1 cellular context compared by ENCODE assay signal in genomic region chr11:64246874-64247728, GRCh38.
TF ChIP-seq lines count a peak whose summit lies in the region.

A gene with protein sequence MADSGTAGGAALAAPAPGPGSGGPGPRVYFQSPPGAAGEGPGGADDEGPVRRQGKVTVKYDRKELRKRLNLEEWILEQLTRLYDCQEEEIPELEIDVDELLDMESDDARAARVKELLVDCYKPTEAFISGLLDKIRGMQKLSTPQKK (minus strand): TSS chr11:64246943. CDS start chr11:64246673, 270 bp downstream.

TF ChIP-seq in HepG2, 621 proteins besides CTCF, POLR2A, EP300 and RAD21 (continued from another document and continues in another):
- TF ChIP-seq, protein P1, sequence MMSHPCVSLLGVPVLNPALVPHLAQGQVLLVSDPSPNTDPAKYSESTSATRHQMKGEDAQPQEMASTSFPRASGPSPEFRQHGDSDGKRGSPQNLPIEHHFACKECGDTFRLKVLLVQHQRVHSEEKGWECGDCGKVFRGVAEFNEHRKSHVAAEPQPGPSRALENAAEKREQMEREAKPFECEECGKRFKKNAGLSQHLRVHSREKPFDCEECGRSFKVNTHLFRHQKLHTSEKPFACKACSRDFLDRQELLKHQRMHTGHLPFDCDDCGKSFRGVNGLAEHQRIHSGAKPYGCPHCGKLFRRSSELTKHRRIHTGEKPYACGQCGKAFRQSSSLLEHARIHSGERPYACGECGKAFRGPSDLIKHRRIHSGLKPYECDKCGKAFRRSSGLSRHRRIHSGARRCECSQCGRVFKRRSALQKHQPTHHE (CRISPR knock-in tag; IDR thresholded peaks at IDR 0.05; ENCODE audit: borderline replicate concordance), result no peak
- TF ChIP-seq SALL2 (CRISPR knock-in tag; IDR thresholded peaks at IDR 0.05) (0 out of 2 replicates have a peak, but pooled peaks have one; percentile 15), LBX2 (CRISPR knock-in tag; IDR thresholded peaks at IDR 0.05; ENCODE audit: borderline replicate concordance) (0 out of 2 replicates have a peak, but pooled peaks have one; percentile 77), FLYWCH1 (CRISPR knock-in tag; IDR thresholded peaks at IDR 0.05) (no peak), ZNF672 (CRISPR knock-in tag; IDR thresholded peaks at IDR 0.05) (no peak), HOXA7 (CRISPR knock-in tag; IDR thresholded peaks at IDR 0.05) (no peak), ZNF451 (CRISPR knock-in tag; IDR thresholded peaks at IDR 0.05) (no peak; the same call in 1 of the 2 replicates), ZNF737 (CRISPR knock-in tag; IDR thresholded peaks at IDR 0.05; ENCODE audit: borderline replicate concordance) (no peak), PAX8 (CRISPR knock-in tag; IDR thresholded peaks at IDR 0.05; ENCODE audit: borderline replicate concordance) (no peak), HMGXB4 (CRISPR knock-in tag; IDR thresholded peaks at IDR 0.05; ENCODE audit: borderline replicate concordance in 1 of 2, low read depth in 1 of 2) (peak; percentile 24 to 44; a peak in 2 of 4 replicates), CEBPZ (IDR thresholded peaks at IDR 0.05; ENCODE audit: low read length) (no peak), PRPF4 (IDR thresholded peaks at IDR 0.05; ENCODE audit: low read depth, low read length, poor library complexity, severe bottlenecking) (peak; percentile 59), HMGA1 (CRISPR knock-in tag; conservative IDR thresholded peaks at IDR 0.05) (no peak), SUZ12 (IDR thresholded peaks at IDR 0.05; ENCODE audit: low read depth, low read length) (peak; percentile 42; the same call in 1 of the 2 replicates), KAT2B (IDR thresholded peaks at IDR 0.05; ENCODE audit: borderline replicate concordance, low read depth, low read length) (no peak), MED1 (CRISPR knock-in tag; IDR thresholded peaks at IDR 0.05) (no peak; the same call in 1 of the 2 replicates), ATRX (CRISPR knock-in tag; IDR thresholded peaks at IDR 0.05; ENCODE audit: borderline replicate concordance) (no peak), ZNF720 (CRISPR knock-in tag; IDR thresholded peaks at IDR 0.05) (no peak), ZNF598 (CRISPR knock-in tag; IDR thresholded peaks at IDR 0.05; ENCODE audit: borderline replicate concordance) (0 out of 2 replicates have a peak, but pooled peaks have one; percentile 31), IKZF1 (IDR thresholded peaks at IDR 0.05) (no peak), ZNF468 (CRISPR knock-in tag; IDR thresholded peaks at IDR 0.05) (no peak), BRD4 (CRISPR knock-in tag; IDR thresholded peaks at IDR 0.05) (no peak), ZNF687 (CRISPR knock-in tag; IDR thresholded peaks at IDR 0.05) (peak; percentile 92), KDM1A (CRISPR knock-in tag; IDR thresholded peaks at IDR 0.05) (no peak), KLF16 (CRISPR knock-in tag; IDR thresholded peaks at IDR 0.05) (peak in 1 of 2 experiments; percentile 54; a peak in 2 of 4 replicates), ZNF557 (CRISPR knock-in tag; IDR thresholded peaks at IDR 0.05) (no peak), MED13 (CRISPR knock-in tag; IDR thresholded peaks at IDR 0.05) (no peak), ZNF782 (CRISPR knock-in tag; IDR thresholded peaks at IDR 0.05; ENCODE audit: borderline replicate concordance) (no peak), ZNF816 (CRISPR knock-in tag; IDR thresholded peaks at IDR 0.05; ENCODE audit: borderline replicate concordance) (no peak), ZNF589 (CRISPR knock-in tag; conservative IDR thresholded peaks at IDR 0.05) (peak; percentile 62; the same call in 1 of the 2 replicates), ZNF253 (CRISPR knock-in tag; IDR thresholded peaks at IDR 0.05; ENCODE audit: borderline replicate concordance) (peak; percentile 54; the same call in 1 of the 2 replicates), KDM3A (CRISPR knock-in tag; IDR thresholded peaks at IDR 0.05; ENCODE audit: low read depth) (no peak; the same call in 1 of the 2 replicates), EEA1 (CRISPR knock-in tag; IDR thresholded peaks at IDR 0.05; ENCODE audit: borderline replicate concordance) (0 out of 2 replicates have a peak, but pooled peaks have one; percentile 29), ZFY (CRISPR knock-in tag; IDR thresholded peaks at IDR 0.05) (peak; percentile 77), ZNF101 (CRISPR knock-in tag; IDR thresholded peaks at IDR 0.05; ENCODE audit: borderline replicate concordance, low read depth) (no peak), ZNF773 (CRISPR knock-in tag; IDR thresholded peaks at IDR 0.05; ENCODE audit: borderline replicate concordance) (no peak), ZNF414 (CRISPR knock-in tag; IDR thresholded peaks at IDR 0.05) (no peak; the same call in 1 of the 2 replicates), CENPBD1 (CRISPR knock-in tag; IDR thresholded peaks at IDR 0.05; ENCODE audit: borderline replicate concordance, low read depth) (no peak), STAG1 (CRISPR knock-in tag; IDR thresholded peaks at IDR 0.05) (no peak), MTF2 (CRISPR knock-in tag; IDR thresholded peaks at IDR 0.05; ENCODE audit: borderline replicate concordance) (no peak), PPARG (CRISPR knock-in tag; conservative IDR thresholded peaks at IDR 0.05) (0 out of 2 replicates have a peak, but pooled peaks have one; percentile 7), SRSF9 (IDR thresholded peaks at IDR 0.05; ENCODE audit: borderline replicate concordance, insufficient read depth, low read depth, low read length, poor library complexity, severe bottlenecking) (no peak), FIP1L1 (IDR thresholded peaks at IDR 0.05; ENCODE audit: borderline replicate concordance, insufficient read depth, low read depth, low read length) (no peak), JDP2 (CRISPR knock-in tag; IDR thresholded peaks at IDR 0.05; ENCODE audit: borderline replicate concordance) (no peak; the same call in 1 of the 2 replicates), ZBTB38 (CRISPR knock-in tag; IDR thresholded peaks at IDR 0.05) (0 out of 2 replicates have a peak, but pooled peaks have one; percentile 70), SMC3 (IDR thresholded peaks at IDR 0.05; ENCODE audit: low read length) (no peak), ZNF800 (CRISPR knock-in tag; IDR thresholded peaks at IDR 0.05) (no peak), AGO1 (IDR thresholded peaks at IDR 0.05; ENCODE audit: low read depth, low read length, poor library complexity, severe bottlenecking) (no peak), CERS6 (CRISPR knock-in tag; IDR thresholded peaks at IDR 0.05) (no peak), PHF21A (CRISPR knock-in tag; IDR thresholded peaks at IDR 0.05) (peak; percentile 50)
- TF ChIP-seq, protein P2, sequence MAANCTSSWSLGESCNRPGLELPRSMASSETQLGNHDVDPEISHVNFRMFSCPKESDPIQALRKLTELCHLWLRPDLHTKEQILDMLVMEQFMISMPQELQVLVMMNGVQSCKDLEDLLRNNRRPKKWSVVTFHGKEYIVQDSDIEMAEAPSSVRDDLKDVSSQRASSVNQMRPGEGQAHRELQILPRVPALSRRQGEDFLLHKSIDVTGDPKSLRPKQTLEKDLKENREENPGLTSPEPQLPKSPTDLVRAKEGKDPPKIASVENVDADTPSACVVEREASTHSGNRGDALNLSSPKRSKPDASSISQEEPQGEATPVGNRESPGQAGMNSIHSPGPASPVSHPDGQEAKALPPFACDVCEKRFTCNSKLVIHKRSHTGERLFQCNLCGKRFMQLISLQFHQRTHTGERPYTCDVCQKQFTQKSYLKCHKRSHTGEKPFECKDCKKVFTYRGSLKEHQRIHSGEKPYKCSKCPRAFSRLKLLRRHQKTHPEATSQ (CRISPR knock-in tag; IDR thresholded peaks at IDR 0.05; ENCODE audit: borderline replicate concordance), result no peak
